ENCODE assay signal across 1 cellular context in genomic region chr19:5623397-5624153, GRCh38.
TF ChIP-seq lines count a peak whose summit lies in the region.

No MANE protein-coding gene starts in this region.

TF ChIP-seq in HEK293, 187 proteins besides CTCF, POLR2A, EP300 and RAD21:
- TF ChIP-seq, protein P1, sequence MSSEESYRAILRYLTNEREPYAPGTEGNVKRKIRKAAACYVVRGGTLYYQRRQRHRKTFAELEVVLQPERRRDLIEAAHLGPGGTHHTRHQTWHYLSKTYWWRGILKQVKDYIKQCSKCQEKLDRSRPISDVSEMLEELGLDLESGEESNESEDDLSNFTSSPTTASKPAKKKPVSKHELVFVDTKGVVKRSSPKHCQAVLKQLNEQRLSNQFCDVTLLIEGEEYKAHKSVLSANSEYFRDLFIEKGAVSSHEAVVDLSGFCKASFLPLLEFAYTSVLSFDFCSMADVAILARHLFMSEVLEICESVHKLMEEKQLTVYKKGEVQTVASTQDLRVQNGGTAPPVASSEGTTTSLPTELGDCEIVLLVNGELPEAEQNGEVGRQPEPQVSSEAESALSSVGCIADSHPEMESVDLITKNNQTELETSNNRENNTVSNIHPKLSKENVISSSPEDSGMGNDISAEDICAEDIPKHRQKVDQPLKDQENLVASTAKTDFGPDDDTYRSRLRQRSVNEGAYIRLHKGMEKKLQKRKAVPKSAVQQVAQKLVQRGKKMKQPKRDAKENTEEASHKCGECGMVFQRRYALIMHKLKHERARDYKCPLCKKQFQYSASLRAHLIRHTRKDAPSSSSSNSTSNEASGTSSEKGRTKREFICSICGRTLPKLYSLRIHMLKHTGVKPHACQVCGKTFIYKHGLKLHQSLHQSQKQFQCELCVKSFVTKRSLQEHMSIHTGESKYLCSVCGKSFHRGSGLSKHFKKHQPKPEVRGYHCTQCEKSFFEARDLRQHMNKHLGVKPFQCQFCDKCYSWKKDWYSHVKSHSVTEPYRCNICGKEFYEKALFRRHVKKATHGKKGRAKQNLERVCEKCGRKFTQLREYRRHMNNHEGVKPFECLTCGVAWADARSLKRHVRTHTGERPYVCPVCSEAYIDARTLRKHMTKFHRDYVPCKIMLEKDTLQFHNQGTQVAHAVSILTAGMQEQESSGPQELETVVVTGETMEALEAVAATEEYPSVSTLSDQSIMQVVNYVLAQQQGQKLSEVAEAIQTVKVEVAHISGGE (tag by site-specific recombination; conservative IDR thresholded peaks at IDR 0.05; ENCODE audit: low read depth), result peak; percentile 63
- 0 out of 2 replicates have a peak, but pooled peaks have one; percentile 20 for TF ChIP-seq ZNF335 (tag by site-specific recombination; conservative IDR thresholded peaks at IDR 0.05)
- peak; percentile 3; the same call in 1 of the 2 replicates for TF ChIP-seq YY1 (tag by site-specific recombination; IDR thresholded peaks at IDR 0.05)
- TF ChIP-seq ZNF184 (tag by site-specific recombination; IDR thresholded peaks at IDR 0.05), result 0 out of 2 replicates have a peak, but pooled peaks have one; percentile 9
- TF ChIP-seq ZNF529 (tag by site-specific recombination; IDR thresholded peaks at IDR 0.05; ENCODE audit: insufficient replicate concordance), result no peak
- TF ChIP-seq MZF1 (tag by site-specific recombination; IDR thresholded peaks at IDR 0.05; ENCODE audit: borderline replicate concordance), result no peak
- peak; percentile 47; the same call in 1 of the 2 replicates for TF ChIP-seq ZNF398 (tag by site-specific recombination; IDR thresholded peaks at IDR 0.05)
- no peak for TF ChIP-seq ZNF366 (tag by site-specific recombination; conservative IDR thresholded peaks at IDR 0.05)
- TF ChIP-seq HOXD13 (CRISPR knock-in tag; IDR thresholded peaks at IDR 0.05; ENCODE audit: borderline replicate concordance), result no peak
- TF ChIP-seq, protein P2, sequence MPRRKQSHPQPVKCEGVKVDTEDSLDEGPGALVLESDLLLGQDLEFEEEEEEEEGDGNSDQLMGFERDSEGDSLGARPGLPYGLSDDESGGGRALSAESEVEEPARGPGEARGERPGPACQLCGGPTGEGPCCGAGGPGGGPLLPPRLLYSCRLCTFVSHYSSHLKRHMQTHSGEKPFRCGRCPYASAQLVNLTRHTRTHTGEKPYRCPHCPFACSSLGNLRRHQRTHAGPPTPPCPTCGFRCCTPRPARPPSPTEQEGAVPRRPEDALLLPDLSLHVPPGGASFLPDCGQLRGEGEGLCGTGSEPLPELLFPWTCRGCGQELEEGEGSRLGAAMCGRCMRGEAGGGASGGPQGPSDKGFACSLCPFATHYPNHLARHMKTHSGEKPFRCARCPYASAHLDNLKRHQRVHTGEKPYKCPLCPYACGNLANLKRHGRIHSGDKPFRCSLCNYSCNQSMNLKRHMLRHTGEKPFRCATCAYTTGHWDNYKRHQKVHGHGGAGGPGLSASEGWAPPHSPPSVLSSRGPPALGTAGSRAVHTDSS (tag by site-specific recombination; IDR thresholded peaks at IDR 0.05), result peak; percentile 8; the same call in 1 of the 2 replicates
- peak; percentile 85 for TF ChIP-seq PRDM4 (tag by site-specific recombination; IDR thresholded peaks at IDR 0.05)
- no peak for TF ChIP-seq ZNF514 (tag by site-specific recombination; IDR thresholded peaks at IDR 0.05)
- TF ChIP-seq ZNF660 (tag by site-specific recombination; IDR thresholded peaks at IDR 0.05), result 0 out of 2 replicates have a peak, but pooled peaks have one; percentile 6
